Comparison of ENCODE assay signal across 11 cellular contexts in the genomic region with DNA sequence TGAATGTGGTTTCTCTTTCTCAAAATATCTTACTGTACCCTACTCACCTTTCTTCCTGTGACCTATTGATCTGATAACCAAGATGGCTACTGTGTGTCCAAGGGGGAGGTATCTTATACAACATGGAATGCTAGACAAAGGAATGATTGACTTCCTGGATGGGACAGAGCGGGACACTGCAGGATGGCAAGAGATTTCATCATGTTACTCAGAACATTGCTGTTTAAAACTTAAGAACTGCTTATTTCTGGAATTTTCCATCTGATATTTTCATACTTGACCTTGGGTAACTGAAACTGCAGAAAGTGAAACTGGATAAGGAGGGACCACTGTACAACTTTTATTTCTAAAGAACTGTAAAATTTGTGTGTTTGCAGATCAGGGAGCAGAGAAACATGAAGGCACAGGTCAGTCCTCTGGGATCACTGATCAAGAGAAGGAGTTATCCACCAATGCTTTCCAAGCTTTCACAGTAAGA. TPM values are rescaled to one million over a fixed set of nuclear protein-coding genes. Genes with fewer than 3 reads are reported as not detected.
DNase-seq lines count a peak whose midpoint lies in the region; ATAC-seq and TF ChIP-seq lines count a peak whose summit lies in the region.
"Had no signal": no experiment of that assay in that cellular context is flagged by ENCODE, and none has a peak within 500 bp of the region (broad histone marks: within the 10 kb centered on the region; RNA-seq: fewer than 3 reads in every experiment).

No MANE protein-coding gene starts in this region.

- peaks cover 0 to 1% of the 10 kb centered on the region in 2 donors for H3K36me3 ChIP-seq in gastroesophageal sphincter

- no peak for TF ChIP-seq EP300 in gastroesophageal sphincter (IDR thresholded peaks at IDR 0.05)

- peaks cover 0 to 20% (median 4%) of the 10 kb centered on the region in 3 donors for H3K4me1 ChIP-seq in gastroesophageal sphincter

- no peaks in the 10 kb centered on the region for H3K27me3 Mint-ChIP-seq in osteocyte (ENCODE audit: unreplicated experiment)

- H3K36me3 Mint-ChIP-seq in osteocyte (ENCODE audit: unreplicated experiment) = peaks cover 7% of the 10 kb centered on the region

- H3K4me3 ChIP-seq in choroid plexus epithelial cell (ENCODE audit: low read depth, low read length) (no peak overlapping the region), gastroesophageal sphincter (no peak overlapping the region)
- H3K4me3 ChIP-seq: suprapubic skin had no signal

- WGBS in gastroesophageal sphincter (ENCODE audit: low coverage in 1 of 2), 2 donors = 67 to 71% methylated on average over 1 of the region's 1 CpG

- H3K27me3 ChIP-seq in gastroesophageal sphincter = no peaks in the 10 kb centered on the region
- H3K27me3 ChIP-seq: suprapubic skin had no signal

- H3K27ac Mint-ChIP-seq in osteocyte (ENCODE audit: unreplicated experiment) = peak overlapping the region; percentile 97

- CTCF ChIA-PET in RWPE1 (lab: Yijun Ruan, JAX) = no interaction called here

- no peaks in the 10 kb centered on the region for H3K9me3 Mint-ChIP-seq in osteocyte (ENCODE audit: unreplicated experiment)

- TF ChIP-seq CTCF in choroid plexus epithelial cell (conservative IDR thresholded peaks at IDR 0.05; ENCODE audit: low read depth, low read length) (no peak), osteocyte (IDR thresholded peaks at IDR 0.05) (no peak), gastroesophageal sphincter (IDR thresholded peaks at IDR 0.05) (no peak), RWPE1 (conservative IDR thresholded peaks at IDR 0.05; ENCODE audit: low read depth) (no peak)

- no peak for TF ChIP-seq POLR2A in gastroesophageal sphincter (IDR thresholded peaks at IDR 0.05)

- no peaks in the 10 kb centered on the region for H3K9me3 ChIP-seq in gastroesophageal sphincter
- H3K9me3 ChIP-seq: suprapubic skin had no signal

- DNase-seq in NCI-H460 (ENCODE audit: extremely low read depth, low read depth) = peak; percentile 5
- peak; percentile 65 for DNase-seq in choroid plexus epithelial cell (ENCODE audit: low read depth)
- DNase-seq in osteocyte (ENCODE audit: extremely low spot score, unreplicated experiment) = no peak
- DNase-seq in RWPE1 (ENCODE audit: low spot score) = no peak
- DNase-seq: anterior cingulate cortex, DMS 273 treated with DMSO at 0.1 percent for 48 hours, Kasumi-1 had no signal

- peak overlapping the region in 1 of 4 donors; percentile 18 for H3K27ac ChIP-seq in gastroesophageal sphincter
- H3K27ac ChIP-seq in RWPE1 = no peak overlapping the region
- H3K27ac ChIP-seq: suprapubic skin had no signal

- H3K4me1 Mint-ChIP-seq in osteocyte (ENCODE audit: unreplicated experiment) = peaks cover 15% of the 10 kb centered on the region

- POLR2A ChIA-PET in RWPE1 (lab: Yijun Ruan, JAX; ENCODE audit: low non-redundant PET) = no interaction called here

- peak overlapping the region; percentile 52 for H3K4me3 Mint-ChIP-seq in osteocyte (ENCODE audit: unreplicated experiment)

- peak; percentile 51 for ATAC-seq in GM21723 (IDR thresholded peaks at IDR 0.05; ENCODE audit: unreplicated experiment)
- no peak for ATAC-seq in HG02884 (IDR thresholded peaks at IDR 0.05; ENCODE audit: unreplicated experiment)
- no peak for ATAC-seq in gastroesophageal sphincter

RNA-seq across cellular contexts. Expression of a gene that starts 18.5 kb away (rescaled TPM):
- 28.5 and 33.0 TPM in 2 replicates for total RNA-seq in NCI-H460 (2014; rRNA removed; shearing (Covaris generic))
- polyA plus RNA-seq in NCI-H460 (2014; cell fraction: nucleus; rRNA removed) = 20.7 and 31.2 TPM in 2 replicates
- total RNA-seq in osteocyte (47.7 and 49.6 TPM in 2 replicates), gastroesophageal sphincter (10 to 100 TPM; 11.8 to 18.7 (median 15.1) TPM)

Comparison
In these comparisons a context has a peak if more than half of its experiments do, and no peak if none do; other contexts are left out.
1. DNase-seq: peak in NCI-H460 (single experiment) and choroid plexus epithelial cell (single experiment); none in osteocyte (single experiment) and RWPE1 (single experiment).